Comparison of ENCODE assay signal across 8 cellular contexts in the genomic region with DNA sequence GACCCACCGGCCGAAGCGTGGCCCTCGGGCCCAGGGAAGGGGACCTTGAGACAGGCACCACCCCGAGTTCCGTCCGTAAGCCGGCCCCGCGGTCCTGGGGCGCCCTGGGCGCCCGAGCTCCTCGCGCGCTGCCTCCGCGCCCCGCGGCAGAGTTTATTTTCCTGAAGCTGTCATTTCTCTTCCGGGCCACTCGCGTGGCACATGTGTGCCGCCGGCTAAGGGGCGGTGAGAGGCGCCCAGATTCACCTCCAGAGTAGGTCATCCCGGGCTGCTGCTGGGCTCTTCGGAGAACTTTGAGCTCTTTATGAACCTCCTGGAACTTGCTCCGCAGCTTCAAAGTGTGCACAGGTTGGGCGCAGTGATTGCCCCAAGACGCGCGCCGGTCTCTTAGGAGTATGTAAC. TPM values are rescaled to one million over a fixed set of nuclear protein-coding genes. Genes with fewer than 3 reads are reported as not detected.
A peak's percentile ranks its signal among the peaks of the same experiment; 100 is the strongest.
DNase-seq lines count a peak whose midpoint lies in the region; ATAC-seq and TF ChIP-seq lines count a peak whose summit lies in the region.

No MANE protein-coding gene starts in this region.

- H3K9me3 Mint-ChIP-seq in endodermal cell = peaks cover 1% of the 10 kb centered on the region

- TF ChIP-seq EP300 in neural cell (conservative IDR thresholded peaks at IDR 0.05; ENCODE audit: poor library complexity, severe bottlenecking) = no peak

- H3K4me3 ChIP-seq in endodermal cell (ENCODE audit: low read length) (peak overlapping the region; percentile 96), neural cell (ENCODE audit: low read length) (peak overlapping the region; percentile 93)

- H3K4me1 Mint-ChIP-seq in endodermal cell = peaks cover 14% of the 10 kb centered on the region

- H3K9me2 ChIP-seq in neural cell (ENCODE audit: insufficient read depth, low read length) = no peaks in the 10 kb centered on the region

- H3K36me3 Mint-ChIP-seq in endodermal cell (ENCODE audit: low read depth) = peaks cover 21% of the 10 kb centered on the region

- peaks cover 2% of the 10 kb centered on the region for H3K4me1 ChIP-seq in endodermal cell (ENCODE audit: control insufficient read depth, insufficient read depth, low read length)

- H3K36me3 ChIP-seq in endodermal cell (ENCODE audit: control insufficient read depth, insufficient read depth, low read length) (peaks cover 29% of the 10 kb centered on the region), neural cell (ENCODE audit: insufficient read depth, low read length) (no peaks in the 10 kb centered on the region)

- no peaks in the 10 kb centered on the region for H3F3A ChIP-seq in neural cell (ENCODE audit: insufficient read depth, low read length, poor library complexity, severe bottlenecking)

- H3K27me3 ChIP-seq in endodermal cell (ENCODE audit: control insufficient read depth, insufficient read depth, low read length, poor library complexity, severe bottlenecking) (no peaks in the 10 kb centered on the region), neural cell (ENCODE audit: insufficient read depth, low read depth, low read length) (no peaks in the 10 kb centered on the region)

- ATAC-seq in GM19043 (IDR thresholded peaks at IDR 0.05; ENCODE audit: low read depth, unreplicated experiment) (peak; percentile 24), HG03469 (IDR thresholded peaks at IDR 0.05; ENCODE audit: unreplicated experiment) (peak; percentile 17), HG03442 (IDR thresholded peaks at IDR 0.05; ENCODE audit: unreplicated experiment) (no peak)

- TF ChIP-seq CTCF in endodermal cell (conservative IDR thresholded peaks at IDR 0.05) = no peak
- no peak for TF ChIP-seq CTCF in neural cell (IDR thresholded peaks at IDR 0.05; ENCODE audit: poor library complexity, severe bottlenecking)

- no peaks in the 10 kb centered on the region for H3K27me3 Mint-ChIP-seq in endodermal cell (ENCODE audit: insufficient read depth)

- peaks cover 29% of the 10 kb centered on the region for H3K79me2 ChIP-seq in neural cell (replicated peaks; ENCODE audit: insufficient read depth, low read length)

- H2AFZ ChIP-seq in neural cell (ENCODE audit: low read depth, low read length) = no peak overlapping the region

- H3K9me3 ChIP-seq in endodermal cell (ENCODE audit: control insufficient read depth, low read length) = no peaks in the 10 kb centered on the region
- no peaks in the 10 kb centered on the region for H3K9me3 ChIP-seq in neural cell (ENCODE audit: low read length)

- H3K9ac ChIP-seq in endodermal cell (ENCODE audit: extremely low read depth, low read length, poor library complexity, severe bottlenecking) = peak overlapping the region; percentile 78
- H3K9ac ChIP-seq in neural cell (ENCODE audit: low read length) = peak overlapping the region; percentile 78

- no peaks in the 10 kb centered on the region for H4K20me1 ChIP-seq in neural cell (ENCODE audit: insufficient read depth)

- DNase-seq in activated CD4-positive, CD25-positive, alpha-beta regulatory T cell treated with anti-CD3 and anti-CD28 coated beads, Interleukin-2, amount 50 U/mL, for 72 hours = peak; percentile 54
- DNase-seq in endodermal cell (no peak), ureter (ENCODE audit: low spot score) (no peak)
- no peak for DNase-seq in NK-92 treated with Interleukin-12 subunit alpha and Interleukin-12 subunit beta, amount 100 ng/mL, for 24 hours (lab: John Stamatoyannopoulos, UW)

- H3K4me3 Mint-ChIP-seq in endodermal cell = peak overlapping the region; percentile 85

- peak overlapping the region; percentile 86 for H3K4me2 ChIP-seq in neural cell (ENCODE audit: low read length)

- 1% methylated on average over 32 to 35 of the region's 35 CpGs for WGBS in endodermal cell (ENCODE audit: insufficient coverage in 1 of 2, insufficient read length in 1 of 2), 2 experiments

- H3K27ac Mint-ChIP-seq in endodermal cell = peak overlapping the region; percentile 91

- no peak overlapping the region for H3K27ac ChIP-seq in endodermal cell (ENCODE audit: low read depth, low read length)
- H3K27ac ChIP-seq in neural cell (ENCODE audit: low read length) = no peak overlapping the region

- TF ChIP-seq RAD21 in neural cell (conservative IDR thresholded peaks at IDR 0.05) = no peak

TF ChIP-seq in neural cell, 6 proteins besides CTCF, POLR2A, EP300 and RAD21:
- TF ChIP-seq TAF1 (IDR thresholded peaks at IDR 0.05; ENCODE audit: low read depth) (no peak), SMC3 (conservative IDR thresholded peaks at IDR 0.05; ENCODE audit: poor library complexity) (no peak), MXI1 (conservative IDR thresholded peaks at IDR 0.05; ENCODE audit: poor library complexity, severe bottlenecking) (peak; percentile 56), POLR2AphosphoS5 (IDR thresholded peaks at IDR 0.05) (no peak)
- TF ChIP-seq, protein P1, sequence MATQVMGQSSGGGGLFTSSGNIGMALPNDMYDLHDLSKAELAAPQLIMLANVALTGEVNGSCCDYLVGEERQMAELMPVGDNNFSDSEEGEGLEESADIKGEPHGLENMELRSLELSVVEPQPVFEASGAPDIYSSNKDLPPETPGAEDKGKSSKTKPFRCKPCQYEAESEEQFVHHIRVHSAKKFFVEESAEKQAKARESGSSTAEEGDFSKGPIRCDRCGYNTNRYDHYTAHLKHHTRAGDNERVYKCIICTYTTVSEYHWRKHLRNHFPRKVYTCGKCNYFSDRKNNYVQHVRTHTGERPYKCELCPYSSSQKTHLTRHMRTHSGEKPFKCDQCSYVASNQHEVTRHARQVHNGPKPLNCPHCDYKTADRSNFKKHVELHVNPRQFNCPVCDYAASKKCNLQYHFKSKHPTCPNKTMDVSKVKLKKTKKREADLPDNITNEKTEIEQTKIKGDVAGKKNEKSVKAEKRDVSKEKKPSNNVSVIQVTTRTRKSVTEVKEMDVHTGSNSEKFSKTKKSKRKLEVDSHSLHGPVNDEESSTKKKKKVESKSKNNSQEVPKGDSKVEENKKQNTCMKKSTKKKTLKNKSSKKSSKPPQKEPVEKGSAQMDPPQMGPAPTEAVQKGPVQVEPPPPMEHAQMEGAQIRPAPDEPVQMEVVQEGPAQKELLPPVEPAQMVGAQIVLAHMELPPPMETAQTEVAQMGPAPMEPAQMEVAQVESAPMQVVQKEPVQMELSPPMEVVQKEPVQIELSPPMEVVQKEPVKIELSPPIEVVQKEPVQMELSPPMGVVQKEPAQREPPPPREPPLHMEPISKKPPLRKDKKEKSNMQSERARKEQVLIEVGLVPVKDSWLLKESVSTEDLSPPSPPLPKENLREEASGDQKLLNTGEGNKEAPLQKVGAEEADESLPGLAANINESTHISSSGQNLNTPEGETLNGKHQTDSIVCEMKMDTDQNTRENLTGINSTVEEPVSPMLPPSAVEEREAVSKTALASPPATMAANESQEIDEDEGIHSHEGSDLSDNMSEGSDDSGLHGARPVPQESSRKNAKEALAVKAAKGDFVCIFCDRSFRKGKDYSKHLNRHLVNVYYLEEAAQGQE (IDR thresholded peaks at IDR 0.05; ENCODE audit: borderline replicate concordance) = no peak

RNA-seq across cellular contexts. Expression of a gene that starts 0.5 kb away (rescaled TPM):
- total RNA-seq in endodermal cell (10 to 100 TPM; 75.4 to 76.6 TPM), ureter (47.3 TPM)
- polyA plus RNA-seq in endodermal cell (2013, experiment 1 of 2) = 68.2 TPM
- 57.8 TPM for polyA plus RNA-seq in endodermal cell (2013, experiment 2 of 2)
- polyA plus RNA-seq in neural cell = 12.8 and 17.5 TPM in 2 replicates
- polyA minus RNA-seq in neural cell = 20.9 and 23.2 TPM in 2 replicates
